Comparison of ENCODE assay signal across 1 cellular context in the genomic region with DNA sequence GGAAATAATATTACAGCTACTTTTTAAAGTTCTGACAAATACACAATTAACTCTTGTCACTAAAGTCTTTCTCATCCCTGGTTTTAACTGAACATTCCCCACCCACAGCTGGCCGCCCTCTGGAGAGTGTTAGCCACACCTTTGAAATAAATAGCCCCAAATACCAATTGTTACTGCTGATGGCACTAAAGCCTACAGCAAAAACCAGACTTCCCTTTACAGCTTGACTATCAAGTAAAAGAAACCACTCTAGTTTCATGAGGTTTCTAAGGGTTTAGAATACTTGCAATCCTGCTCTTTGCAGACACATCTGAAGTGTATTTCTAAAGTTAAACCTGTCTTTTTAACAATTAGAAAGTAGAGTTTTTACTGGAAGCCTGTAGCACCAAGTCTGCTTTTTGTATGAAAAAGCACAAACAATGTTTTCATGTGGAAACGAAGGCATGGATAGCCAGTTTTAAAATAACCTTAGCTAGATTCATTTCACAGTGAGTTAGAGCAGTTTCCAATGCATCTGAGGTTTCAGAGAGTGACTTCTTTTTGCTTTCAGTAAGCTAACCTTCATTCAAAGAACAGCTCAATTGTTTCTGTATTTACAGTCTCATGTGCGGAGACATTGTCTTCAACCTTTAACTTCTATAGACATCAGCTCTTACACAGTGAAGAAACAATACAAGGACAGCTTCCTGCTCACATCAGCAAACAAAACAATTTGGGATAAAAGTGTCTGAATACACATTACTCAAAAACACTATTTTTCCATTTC.
TF ChIP-seq lines count a peak whose summit lies in the region.

No MANE protein-coding gene starts in this region.

TF ChIP-seq in IMR-90, 13 proteins besides CTCF, POLR2A, EP300 and RAD21:
- TF ChIP-seq RFX5 (IDR thresholded peaks at IDR 0.05; ENCODE audit: low read depth, low read length) (no peak), CEBPB (IDR thresholded peaks at IDR 0.05; ENCODE audit: low read depth, low read length) (no peak), MAFK (IDR thresholded peaks at IDR 0.05; ENCODE audit: low read depth, low read length) (no peak), NFE2L2 (IDR thresholded peaks at IDR 0.05; ENCODE audit: low read depth, low read length) (no peak), BHLHE40 (IDR thresholded peaks at IDR 0.05; ENCODE audit: low read depth, low read length) (no peak), RCOR1 (IDR thresholded peaks at IDR 0.05; ENCODE audit: insufficient replicate concordance, low read length) (no peak), MXI1 (IDR thresholded peaks at IDR 0.05; ENCODE audit: borderline replicate concordance, low read depth, low read length) (no peak), MAZ (IDR thresholded peaks at IDR 0.05; ENCODE audit: borderline replicate concordance, low read depth, low read length) (no peak), FOS (IDR thresholded peaks at IDR 0.05; ENCODE audit: low read depth, low read length) (no peak), CHD1 (IDR thresholded peaks at IDR 0.05; ENCODE audit: low read depth, low read length) (no peak), SMC3 (IDR thresholded peaks at IDR 0.05; ENCODE audit: low read depth, low read length) (no peak)
- TF ChIP-seq, protein P1, sequence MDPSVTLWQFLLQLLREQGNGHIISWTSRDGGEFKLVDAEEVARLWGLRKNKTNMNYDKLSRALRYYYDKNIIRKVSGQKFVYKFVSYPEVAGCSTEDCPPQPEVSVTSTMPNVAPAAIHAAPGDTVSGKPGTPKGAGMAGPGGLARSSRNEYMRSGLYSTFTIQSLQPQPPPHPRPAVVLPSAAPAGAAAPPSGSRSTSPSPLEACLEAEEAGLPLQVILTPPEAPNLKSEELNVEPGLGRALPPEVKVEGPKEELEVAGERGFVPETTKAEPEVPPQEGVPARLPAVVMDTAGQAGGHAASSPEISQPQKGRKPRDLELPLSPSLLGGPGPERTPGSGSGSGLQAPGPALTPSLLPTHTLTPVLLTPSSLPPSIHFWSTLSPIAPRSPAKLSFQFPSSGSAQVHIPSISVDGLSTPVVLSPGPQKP (IDR thresholded peaks at IDR 0.05; ENCODE audit: borderline replicate concordance, low read depth, low read length), result no peak
- TF ChIP-seq, protein P2, sequence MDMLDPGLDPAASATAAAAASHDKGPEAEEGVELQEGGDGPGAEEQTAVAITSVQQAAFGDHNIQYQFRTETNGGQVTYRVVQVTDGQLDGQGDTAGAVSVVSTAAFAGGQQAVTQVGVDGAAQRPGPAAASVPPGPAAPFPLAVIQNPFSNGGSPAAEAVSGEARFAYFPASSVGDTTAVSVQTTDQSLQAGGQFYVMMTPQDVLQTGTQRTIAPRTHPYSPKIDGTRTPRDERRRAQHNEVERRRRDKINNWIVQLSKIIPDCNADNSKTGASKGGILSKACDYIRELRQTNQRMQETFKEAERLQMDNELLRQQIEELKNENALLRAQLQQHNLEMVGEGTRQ (IDR thresholded peaks at IDR 0.05; ENCODE audit: low read depth, low read length), result no peak
